9 cellular contexts compared by ENCODE assay signal in genomic region chr20:20594171-20594530, GRCh38.
A peak's percentile ranks its signal among the peaks of the same experiment; 100 is the strongest.
DNase-seq lines count a peak whose midpoint lies in the region; ATAC-seq, FAIRE-seq and TF ChIP-seq lines count a peak whose summit lies in the region.
"Had no signal": no experiment of that assay in that cellular context is flagged by ENCODE, and none has a peak within 500 bp of the region (broad histone marks: within the 10 kb centered on the region; RNA-seq: fewer than 3 reads in every experiment).

No MANE protein-coding gene starts in this region.

- H4K20me1 ChIP-seq in astrocyte (ENCODE audit: insufficient read depth, low read length) = no peaks in the 10 kb centered on the region

- H4K5ac ChIP-seq in mesendoderm (ENCODE audit: low read length) = no peak overlapping the region

- H3K36me3 Mint-ChIP-seq in astrocyte (ENCODE audit: low read depth, unreplicated experiment) = no peaks in the 10 kb centered on the region
- H3K36me3 Mint-ChIP-seq in T-helper 17 cell (ENCODE audit: low read depth) = peaks cover 10% of the 10 kb centered on the region
- peaks cover 28% of the 10 kb centered on the region for H3K36me3 Mint-ChIP-seq in activated T-cell treated with anti-CD3 and anti-CD28 coated beads, Interleukin-2, amount 50 U/mL, for 24 hours (ENCODE audit: low read depth)

- H3K9me3 ChIP-seq in astrocyte (ENCODE audit: insufficient read depth, low read depth, low read length) = no peaks in the 10 kb centered on the region
- no peaks in the 10 kb centered on the region for H3K9me3 ChIP-seq in T-helper 17 cell (ENCODE audit: control insufficient read depth, low read length, poor library complexity, severe bottlenecking)

- H3K79me1 ChIP-seq in mesendoderm (ENCODE audit: low read length) = no peaks in the 10 kb centered on the region

- H3K4me2 ChIP-seq in astrocyte (ENCODE audit: low read length) (no peak overlapping the region), mesendoderm (ENCODE audit: low read length) (no peak overlapping the region)

- no peak overlapping the region for H3K23ac ChIP-seq in mesendoderm (ENCODE audit: low read length)

- H3K4me1 Mint-ChIP-seq in astrocyte (ENCODE audit: low read depth, unreplicated experiment) (no peaks in the 10 kb centered on the region), T-helper 17 cell (peaks cover 10% of the 10 kb centered on the region)
- no peaks in the 10 kb centered on the region for H3K4me1 Mint-ChIP-seq in activated T-cell treated with anti-CD3 and anti-CD28 coated beads, Interleukin-2, amount 50 U/mL, for 24 hours (ENCODE audit: low read depth)

- H3K4me1 ChIP-seq in astrocyte (ENCODE audit: insufficient read depth, low read length) (no peaks in the 10 kb centered on the region), mesendoderm (ENCODE audit: control insufficient read depth, low read depth, low read length) (no peaks in the 10 kb centered on the region)

- H3K9ac ChIP-seq in astrocyte (ENCODE audit: low read length) (no peak overlapping the region), mesendoderm (ENCODE audit: low read length) (no peak overlapping the region)

- in situ Hi-C loops in G401 (cut with HindIII; ENCODE audit: low sequenced_read_pairs) (no loop called here), brain microvascular endothelial cell (cut with HindIII; ENCODE audit: low pct_ligation_motif_present, low sequenced_read_pairs) (no loop called here)

- no peak overlapping the region for H2AK5ac ChIP-seq in mesendoderm (ENCODE audit: low read length)

- H2AFZ ChIP-seq in astrocyte (ENCODE audit: low read depth, low read length) = no peak overlapping the region

- H3K18ac ChIP-seq in mesendoderm (ENCODE audit: low read length) = no peak overlapping the region

- ATAC-seq in T-helper 17 cell = no peak
- ATAC-seq in HG02678 (IDR thresholded peaks at IDR 0.05; ENCODE audit: unreplicated experiment) = no peak
- ATAC-seq: naive thymus-derived CD4-positive, alpha-beta T cell had no signal

- FAIRE-seq in astrocyte (lab: Jason Lieb, UNC) = no peak

- no peak overlapping the region for H3K4ac ChIP-seq in mesendoderm (ENCODE audit: low read depth, low read length)

- H3K27me3 Mint-ChIP-seq in astrocyte (ENCODE audit: low read depth, unreplicated experiment) (no peaks in the 10 kb centered on the region), T-helper 17 cell (no peaks in the 10 kb centered on the region)
- H3K27me3 Mint-ChIP-seq in activated T-cell treated with anti-CD3 and anti-CD28 coated beads, Interleukin-2, amount 50 U/mL, for 24 hours = no peaks in the 10 kb centered on the region
- H3K27me3 Mint-ChIP-seq: naive thymus-derived CD4-positive, alpha-beta T cell had no signal

- H3K27me3 ChIP-seq in astrocyte (ENCODE audit: insufficient read depth, low read length) = no peaks in the 10 kb centered on the region
- H3K27me3 ChIP-seq in mesendoderm (ENCODE audit: insufficient read depth, low read length, poor library complexity) = no peaks in the 10 kb centered on the region
- no peaks in the 10 kb centered on the region for H3K27me3 ChIP-seq in brain microvascular endothelial cell (replicated peaks)

- WGBS in mesendoderm (ENCODE audit: extremely low coverage, insufficient coverage, low lambda C conversion rate) = no CpG with 5 or more reads among the region's 1 CpG

- H3K36me3 ChIP-seq in astrocyte (ENCODE audit: insufficient read depth, low read length) = no peaks in the 10 kb centered on the region
- no peaks in the 10 kb centered on the region for H3K36me3 ChIP-seq in mesendoderm (ENCODE audit: control insufficient read depth, insufficient read depth, low read length)
- H3K36me3 ChIP-seq in brain microvascular endothelial cell (replicated peaks) = no peaks in the 10 kb centered on the region

- H3K56ac ChIP-seq in mesendoderm (ENCODE audit: low read length) = no peak overlapping the region

- no peak overlapping the region for H2BK15ac ChIP-seq in mesendoderm (replicated peaks; ENCODE audit: low read depth)

- TF ChIP-seq CTCF in astrocyte (IDR thresholded peaks at IDR 0.05; ENCODE audit: insufficient read depth, low read depth, low read length) (peak; percentile 8), brain microvascular endothelial cell (IDR thresholded peaks at IDR 0.05; ENCODE audit: low read depth, low read length, missing control alignments) (no peak)

- H4K8ac ChIP-seq in mesendoderm (ENCODE audit: low read depth, low read length) = no peak overlapping the region

- H2BK5ac ChIP-seq in mesendoderm (ENCODE audit: low read length) = no peak overlapping the region

- H3K27ac ChIP-seq in astrocyte (ENCODE audit: low read depth, low read length) (no peak overlapping the region), mesendoderm (ENCODE audit: low read depth, low read length) (no peak overlapping the region), brain microvascular endothelial cell (no peak overlapping the region)

- DNase-seq in G401 (ENCODE audit: low spot score) (peak; percentile 84), NCI-H1105 treated with DMSO at 0.1 percent for 48 hours (lab: John Stamatoyannopoulos, UW) (peak; percentile 85), astrocyte (ENCODE audit: low read depth) (peak; percentile 3), mesendoderm (peak; percentile 29), T-helper 17 cell (no peak), brain microvascular endothelial cell (no peak)
- no peak for DNase-seq in activated T-cell treated with anti-CD3 and anti-CD28 coated beads, Interleukin-2, amount 50 U/mL, for 24 hours

- H3K79me2 ChIP-seq in astrocyte (ENCODE audit: insufficient read depth, low read length) (no peaks in the 10 kb centered on the region), mesendoderm (ENCODE audit: control insufficient read depth, insufficient read depth, low read length) (no peaks in the 10 kb centered on the region)

- H3K27ac Mint-ChIP-seq in astrocyte (ENCODE audit: unreplicated experiment) = no peak overlapping the region
- H3K27ac Mint-ChIP-seq in T-helper 17 cell = no peak overlapping the region
- H3K27ac Mint-ChIP-seq in activated T-cell treated with anti-CD3 and anti-CD28 coated beads, Interleukin-2, amount 50 U/mL, for 24 hours = no peak overlapping the region
- H3K27ac Mint-ChIP-seq: naive thymus-derived CD4-positive, alpha-beta T cell had no signal

- H3K9me3 Mint-ChIP-seq in astrocyte (ENCODE audit: unreplicated experiment) = no peaks in the 10 kb centered on the region
- no peaks in the 10 kb centered on the region for H3K9me3 Mint-ChIP-seq in activated T-cell treated with anti-CD3 and anti-CD28 coated beads, Interleukin-2, amount 50 U/mL, for 24 hours
- H3K9me3 Mint-ChIP-seq: naive thymus-derived CD4-positive, alpha-beta T cell had no signal

- no peak overlapping the region for H3K4me3 Mint-ChIP-seq in astrocyte (ENCODE audit: unreplicated experiment)
- no peak overlapping the region for H3K4me3 Mint-ChIP-seq in T-helper 17 cell
- H3K4me3 Mint-ChIP-seq in activated T-cell treated with anti-CD3 and anti-CD28 coated beads, Interleukin-2, amount 50 U/mL, for 24 hours = no peak overlapping the region
- H3K4me3 Mint-ChIP-seq: naive thymus-derived CD4-positive, alpha-beta T cell had no signal

- no peak overlapping the region for H3K4me3 ChIP-seq in astrocyte (ENCODE audit: insufficient read depth, low read depth, low read length)
- H3K4me3 ChIP-seq in mesendoderm (ENCODE audit: low read length) = no peak overlapping the region
- H3K4me3 ChIP-seq in brain microvascular endothelial cell (ENCODE audit: low read depth, low read length) = no peak overlapping the region

- no peak overlapping the region for H2BK120ac ChIP-seq in mesendoderm (ENCODE audit: low read depth, low read length)

Comparison
In these comparisons a context has a peak if more than half of its experiments do, and no peak if none do; other contexts are left out.
1. DNase-seq: peak in G401 (single experiment), NCI-H1105 treated with DMSO at 0.1 percent for 48 hours (single experiment), astrocyte (single experiment) and mesendoderm (single experiment); none in T-helper 17 cell (0 of 3), brain microvascular endothelial cell (single experiment) and activated T-cell treated with anti-CD3 and anti-CD28 coated beads, Interleukin-2, amount 50 U/mL, for 24 hours (single experiment).